18 cellular contexts compared by ENCODE assay signal in genomic region chr7:30613366-30614325, GRCh38. TPM values are rescaled to one million over a fixed set of nuclear protein-coding genes. Genes with fewer than 3 reads are reported as not detected.
DNase-seq lines count a peak whose midpoint lies in the region; ATAC-seq, FAIRE-seq and TF ChIP-seq lines count a peak whose summit lies in the region.
"Had no signal": no experiment of that assay in that cellular context is flagged by ENCODE, and none has a peak within 500 bp of the region (broad histone marks: within the 10 kb centered on the region; RNA-seq: fewer than 3 reads in every experiment).

No MANE protein-coding gene starts in this region.

- no peaks in the 10 kb centered on the region for H3K9me3 Mint-ChIP-seq in activated CD4-positive, alpha-beta T cell treated with anti-CD3 and anti-CD28 coated beads, Interleukin-2, amount 10 ng/mL, durations not matched to agents 24 days and 14 days
- H3K9me3 Mint-ChIP-seq in progenitor cell of endocrine pancreas (ENCODE audit: low read depth) = no peaks in the 10 kb centered on the region
- H3K9me3 Mint-ChIP-seq: effector memory CD8-positive, alpha-beta T cell had no signal

- FAIRE-seq in H1 (lab: Jason Lieb, UNC) = no peak
- FAIRE-seq: A204.1 had no signal

- TF ChIP-seq EP300 in H1 (IDR thresholded peaks at IDR 0.05; ENCODE audit: borderline replicate concordance in 1 of 2, low read depth in 2 of 2, low read length in 2 of 2) = no peak

- ATAC-seq in RWPE2 (ENCODE audit: low read depth) = peak; percentile 26; the same call in 1 of the 3 replicates
- ATAC-seq: effector memory CD8-positive, alpha-beta T cell; Panc1 had no signal

- H3K36me3 ChIP-seq in RWPE2 (ENCODE audit: low read depth) (peaks cover 100% of the 10 kb centered on the region), H1 (ENCODE audit: control insufficient read depth in 2 of 4, insufficient read depth in 4 of 4, low read length in 3 of 4) (peaks cover 41 to 98% (median 71%) of the 10 kb centered on the region in 4 experiments), hepatocyte (replicated peaks; ENCODE audit: insufficient read depth, low read depth) (peaks cover 6% of the 10 kb centered on the region), Peyer's patch (peaks cover 0 to 75% (median 3%) of the 10 kb centered on the region in 3 donors)

- H3K4ac ChIP-seq in H1 (replicated peaks; ENCODE audit: insufficient read length, low read depth, low read length) = no peak overlapping the region

- H3K4me1 Mint-ChIP-seq in activated CD4-positive, alpha-beta T cell treated with anti-CD3 and anti-CD28 coated beads, Interleukin-2, amount 10 ng/mL, durations not matched to agents 24 days and 14 days = peaks cover 40% of the 10 kb centered on the region
- no peaks in the 10 kb centered on the region for H3K4me1 Mint-ChIP-seq in progenitor cell of endocrine pancreas (ENCODE audit: low read depth)

- H4K5ac ChIP-seq in H1 (ENCODE audit: insufficient read length, low read depth, low read length) = no peak overlapping the region

- H3K27me3 ChIP-seq in RWPE2 (ENCODE audit: insufficient read depth, poor library complexity, severe bottlenecking) = no peaks in the 10 kb centered on the region
- no peaks in the 10 kb centered on the region for H3K27me3 ChIP-seq in H1 (replicated peaks in 1 of 4; ENCODE audit: control insufficient read depth in 3 of 4, extremely low read depth in 1 of 4, insufficient read depth in 3 of 4, low read length in 3 of 4)
- H3K27me3 ChIP-seq in hepatocyte = no peaks in the 10 kb centered on the region
- H3K27me3 ChIP-seq in Peyer's patch = no peaks in the 10 kb centered on the region
- H3K27me3 ChIP-seq: spleen, upper lobe of left lung had no signal

- no peak overlapping the region for H3K14ac ChIP-seq in H1 (ENCODE audit: insufficient read length)

- no peak overlapping the region for H2BK12ac ChIP-seq in H1 (ENCODE audit: low read depth, low read length)

- H3K23me2 ChIP-seq in H1 (ENCODE audit: low read depth, low read length) = no peaks in the 10 kb centered on the region

- no peak overlapping the region for H2BK5ac ChIP-seq in H1 (ENCODE audit: low read depth, low read length)

- H4K8ac ChIP-seq in H1 (ENCODE audit: extremely low read depth, insufficient read depth, low read length) = no peak overlapping the region

- peaks cover 82% of the 10 kb centered on the region for H3K36me3 Mint-ChIP-seq in activated CD4-positive, alpha-beta T cell treated with anti-CD3 and anti-CD28 coated beads, Interleukin-2, amount 10 ng/mL, durations not matched to agents 24 days and 14 days (ENCODE audit: low read depth)
- H3K36me3 Mint-ChIP-seq in progenitor cell of endocrine pancreas (ENCODE audit: insufficient read depth) = peaks cover 37% of the 10 kb centered on the region

- WGBS in H1 (ENCODE audit: extremely low coverage in 1 of 2, insufficient coverage in 1 of 2, insufficient read length in 1 of 2, insufficient replicate concordance in 2 of 2, low coverage in 1 of 2, low lambda C conversion rate in 2 of 2, missing lambda C conversion rate in 1 of 2), 2 experiments = 91% methylated on average over 4 of the region's 4 CpGs; no CpG with 5 or more reads in 1 of the 2 experiments
- 94% methylated on average over 4 of the region's 4 CpGs for WGBS in hepatocyte (ENCODE audit: low lambda C conversion rate, missing lambda C conversion rate)

- H3K27ac ChIP-seq in RWPE2 (ENCODE audit: poor library complexity, severe bottlenecking) = peak overlapping the region; percentile 47
- no peak overlapping the region for H3K27ac ChIP-seq in H1 (ENCODE audit: low read depth, low read length)
- no peak overlapping the region for H3K27ac ChIP-seq in hepatocyte
- H3K27ac ChIP-seq in Peyer's patch = no peak overlapping the region
- H3K27ac ChIP-seq: left ventricle myocardium inferior, spleen, upper lobe of left lung had no signal

- no peak overlapping the region for H3K23ac ChIP-seq in H1 (ENCODE audit: insufficient read length)

- CTCF ChIA-PET in H1 (lab: Charles Lee; ENCODE audit: partially characterized antibody) = interaction anchor here (1.6 to 1.8 kb wide), 2 partner anchors 14 to 126 kb away, joined by 3 to 9 read pairs; no protein-coding TSS in a partner anchor

- peaks cover 6 to 10% of the 10 kb centered on the region in 2 experiments for H4K20me1 ChIP-seq in H1 (replicated peaks in 1 of 2; ENCODE audit: control insufficient read depth in 1 of 2, insufficient read depth in 2 of 2, low read length in 2 of 2)
- H4K20me1 ChIP-seq in hepatocyte (ENCODE audit: insufficient read depth, poor library complexity, severe bottlenecking) = peaks cover 7% of the 10 kb centered on the region

- H2AK5ac ChIP-seq in H1 (ENCODE audit: low read depth, low read length) = no peak overlapping the region

- H3K27ac Mint-ChIP-seq in activated CD4-positive, alpha-beta T cell treated with anti-CD3 and anti-CD28 coated beads, Interleukin-2, amount 10 ng/mL, durations not matched to agents 24 days and 14 days = peak overlapping the region; percentile 82
- peak overlapping the region; percentile 84 for H3K27ac Mint-ChIP-seq in progenitor cell of endocrine pancreas

- POLR2A ChIA-PET in H1 (lab: Charles Lee; ENCODE audit: partially characterized antibody) = interaction anchor here (1.8 to 11.3 kb wide), 7 partner anchors 8 to 21 kb away, joined by 7 to 323 read pairs (median 20); partner anchors contain the start of gene GARS1

- H4K91ac ChIP-seq in H1 (replicated peaks; ENCODE audit: insufficient read length, low read length) = no peak overlapping the region

- H2BK20ac ChIP-seq in H1 (ENCODE audit: low read length) = no peak overlapping the region

- no peaks in the 10 kb centered on the region for H3K9me3 ChIP-seq in RWPE2 (ENCODE audit: severe bottlenecking)
- no peaks in the 10 kb centered on the region for H3K9me3 ChIP-seq in H1 (ENCODE audit: insufficient read depth in 2 of 2, low read depth in 1 of 2, low read length in 1 of 2)
- no peaks in the 10 kb centered on the region for H3K9me3 ChIP-seq in hepatocyte (ENCODE audit: low read depth)
- no peaks in the 10 kb centered on the region for H3K9me3 ChIP-seq in Peyer's patch
- H3K9me3 ChIP-seq: left ventricle myocardium inferior, spleen, upper lobe of left lung had no signal

- H2AFZ ChIP-seq in H1 (ENCODE audit: low read length) (no peak overlapping the region), hepatocyte (no peak overlapping the region)

- H3K9ac ChIP-seq in H1 (replicated peaks in 1 of 4; ENCODE audit: extremely low read depth in 1 of 4, low read depth in 3 of 4, low read length in 3 of 4) = no peak overlapping the region

- H3K18ac ChIP-seq in H1 (ENCODE audit: extremely low read depth, low read length) = no peak overlapping the region

- TF ChIP-seq RAD21 in H1 (IDR thresholded peaks at IDR 0.05 in 1 of 2, conservative IDR thresholded peaks at IDR 0.05 in 1 of 2; ENCODE audit: low read depth in 2 of 2, low read length in 2 of 2) = no peak

- H3K79me1 ChIP-seq in H1 (ENCODE audit: low read depth, low read length) = no peaks in the 10 kb centered on the region

- H3K4me1 ChIP-seq in RWPE2 (ENCODE audit: insufficient read depth, poor library complexity, severe bottlenecking) = peaks cover 22% of the 10 kb centered on the region
- H3K4me1 ChIP-seq in H1 (replicated peaks in 1 of 4; ENCODE audit: control insufficient read depth in 3 of 4, insufficient read depth in 4 of 4, low read length in 3 of 4) = no peaks in the 10 kb centered on the region
- H3K4me1 ChIP-seq in hepatocyte (ENCODE audit: insufficient read depth) = no peaks in the 10 kb centered on the region
- no peaks in the 10 kb centered on the region for H3K4me1 ChIP-seq in Peyer's patch
- H3K4me1 ChIP-seq: left ventricle myocardium inferior, spleen, upper lobe of left lung had no signal

- peaks cover 0 to 49% of the 10 kb centered on the region in 2 experiments; a peak in 2 of 4 replicates for H3K79me2 ChIP-seq in H1 (ENCODE audit: control insufficient read depth in 1 of 2, insufficient read depth in 2 of 2, low read length in 2 of 2)
- H3K79me2 ChIP-seq in hepatocyte = peaks cover 48% of the 10 kb centered on the region

- no peak overlapping the region for H3K4me3 Mint-ChIP-seq in activated CD4-positive, alpha-beta T cell treated with anti-CD3 and anti-CD28 coated beads, Interleukin-2, amount 10 ng/mL, durations not matched to agents 24 days and 14 days
- no peak overlapping the region for H3K4me3 Mint-ChIP-seq in progenitor cell of endocrine pancreas (ENCODE audit: low read depth)
- H3K4me3 Mint-ChIP-seq: effector memory CD8-positive, alpha-beta T cell had no signal

- TF ChIP-seq POLR2A in H1 (IDR thresholded peaks at IDR 0.05; ENCODE audit: control extremely low read depth in 1 of 2, low read depth in 2 of 2, low read length in 2 of 2) (no peak), Peyer's patch (IDR thresholded peaks at IDR 0.05) (no peak)

- no peak for DNase-seq in activated CD4-positive, alpha-beta T cell treated with anti-CD3 and anti-CD28 coated beads, Interleukin-2, amount 10 ng/mL, durations not matched to agents 24 days and 14 days
- DNase-seq in activated CD4-positive, alpha-beta T cell treated with anti-CD3 and anti-CD28 coated beads, Interleukin-2, amount 50 U/mL, for 1 hour = no peak
- DNase-seq in RWPE2 (ENCODE audit: low spot score) (no peak), H1 (ENCODE audit: low read depth in 1 of 2, low spot score in 2 of 2) (no peak), progenitor cell of endocrine pancreas (ENCODE audit: low spot score, unreplicated experiment) (no peak), SK-N-DZ (ENCODE audit: low spot score) (no peak), hepatocyte (ENCODE audit: low spot score) (no peak), Peyer's patch (no peak)
- DNase-seq: DMS53; effector memory CD8-positive, alpha-beta T cell; head of caudate nucleus; left ventricle myocardium inferior; NCI-H1092; NCI-H446 treated with DMSO at 0.1 percent for 48 hours; spleen; upper lobe of left lung had no signal

- intact Hi-C loops in activated CD4-positive, alpha-beta T cell treated with anti-CD3 and anti-CD28 coated beads, Interleukin-2, amount 10 ng/mL, durations not matched to agents 24 days and 14 days (cut with micrococcal nuclease) = loop anchor here (2.0 kb wide), 2 partner anchors 13 to 19 kb away; partner anchors contain the start of gene GARS1

- H3K4me3 ChIP-seq in RWPE2 (ENCODE audit: severe bottlenecking) = no peak overlapping the region
- no peak overlapping the region for H3K4me3 ChIP-seq in H1 (ENCODE audit: extremely low read depth in 1 of 4, insufficient read depth in 2 of 4, low read depth in 3 of 4, low read length in 4 of 4)
- no peak overlapping the region for H3K4me3 ChIP-seq in hepatocyte
- H3K4me3 ChIP-seq in Peyer's patch = no peak overlapping the region
- H3K4me3 ChIP-seq: left ventricle myocardium inferior, spleen, upper lobe of left lung had no signal

- no peaks in the 10 kb centered on the region for H3K27me3 Mint-ChIP-seq in activated CD4-positive, alpha-beta T cell treated with anti-CD3 and anti-CD28 coated beads, Interleukin-2, amount 10 ng/mL, durations not matched to agents 24 days and 14 days
- no peaks in the 10 kb centered on the region for H3K27me3 Mint-ChIP-seq in progenitor cell of endocrine pancreas
- H3K27me3 Mint-ChIP-seq: effector memory CD8-positive, alpha-beta T cell had no signal

- H3K4me2 ChIP-seq in H1 (ENCODE audit: insufficient read depth in 1 of 2, low read depth in 2 of 2, low read length in 2 of 2) (no peak overlapping the region), hepatocyte (no peak overlapping the region)

- TF ChIP-seq CTCF in RWPE2 (IDR thresholded peaks at IDR 0.05; ENCODE audit: poor library complexity, severe bottlenecking) (no peak), H1 (IDR thresholded peaks at IDR 0.05; ENCODE audit: control extremely low read depth in 1 of 3, insufficient read depth in 1 of 3, low read depth in 1 of 3, low read length in 3 of 3) (no peak), progenitor cell of endocrine pancreas (IDR thresholded peaks at IDR 0.05; ENCODE audit: unreplicated experiment) (no peak), hepatocyte (IDR thresholded peaks at IDR 0.05; ENCODE audit: poor library complexity) (no peak), Peyer's patch (IDR thresholded peaks at IDR 0.05) (no peak)

- H3K9me2 ChIP-seq in hepatocyte (replicated peaks; ENCODE audit: insufficient read depth) = no peaks in the 10 kb centered on the region

- no peak overlapping the region for H2BK15ac ChIP-seq in H1 (ENCODE audit: low read length)

- H2BK120ac ChIP-seq in H1 (replicated peaks; ENCODE audit: low read depth, low read length) = no peak overlapping the region

- no peak overlapping the region for H3K56ac ChIP-seq in H1 (replicated peaks; ENCODE audit: insufficient read length, low read depth, low read length)

RNA-seq across cellular contexts. Expression of gene GARS1, which starts 19.0 kb away (rescaled TPM):
- total RNA-seq in activated CD4-positive, alpha-beta T cell treated with anti-CD3 and anti-CD28 coated beads, Interleukin-2, amount 10 ng/mL, durations not matched to agents 24 days and 14 days = 261 and 262 TPM in 2 replicates
- 247 and 270 TPM in 2 replicates for total RNA-seq in H1 (2021; fragmentation: NEBNext Ultra II Directional; extraction: Animal tissue kit (Norgen Biotek cat#: 25700))
- 387 and 476 TPM in 2 replicates for polyA plus RNA-seq in H1 (2011; rRNA removed)
- 366 TPM for polyA plus RNA-seq in H1 (2011; cell fraction: cytosol; rRNA removed)
- polyA plus RNA-seq in H1 (2011; cell fraction: nucleus; rRNA removed) = 441 TPM
- polyA plus RNA-seq in H1 (2012, experiment 1 of 2) = 220 to 267 TPM (median 246 TPM) in 4 replicates
- 41.7 TPM for polyA plus RNA-seq in H1 (2012, experiment 2 of 2)
- polyA plus RNA-seq in H1 (2013, experiment 1 of 2) = 220 TPM
- polyA plus RNA-seq in H1 (2013, experiment 2 of 2) = 214 TPM
- 477 and 569 TPM in 2 replicates for polyA minus RNA-seq in H1 (2011; rRNA and poly(A)+ RNA removed)
- 278 TPM for polyA minus RNA-seq in H1 (2011; cell fraction: cytosol; rRNA and poly(A)+ RNA removed)
- 382 TPM for polyA minus RNA-seq in H1 (2011; cell fraction: nucleus; rRNA and poly(A)+ RNA removed)
- 117 and 141 TPM in 2 replicates for total RNA-seq in progenitor cell of endocrine pancreas
- 94.0 and 112 TPM in 2 replicates for polyA plus RNA-seq in SK-N-DZ (2014; cell fraction: cytosol; rRNA removed)
- polyA plus RNA-seq in SK-N-DZ (2014; cell fraction: nucleus; rRNA removed) = 98.7 and 120 TPM in 2 replicates
- total RNA-seq in hepatocyte = 151 and 163 TPM in 2 replicates
- polyA plus RNA-seq in hepatocyte = 111 and 131 TPM in 2 replicates
- 10 to 100 TPM; 50.4 to 77.8 (median 70.1) TPM for total RNA-seq in Peyer's patch
